In genomic region chr12:56010112-56010570, GRCh38 we compare ENCODE assay signal across 1 cellular context.
A peak's percentile ranks its signal among the peaks of the same experiment; 100 is the strongest.
TF ChIP-seq lines count a peak whose summit lies in the region.

No MANE protein-coding gene starts in this region.

TF ChIP-seq in K562, 482 proteins besides CTCF, POLR2A, EP300 and RAD21 (continued from another document and continues in another):
- TF ChIP-seq, protein P1, sequence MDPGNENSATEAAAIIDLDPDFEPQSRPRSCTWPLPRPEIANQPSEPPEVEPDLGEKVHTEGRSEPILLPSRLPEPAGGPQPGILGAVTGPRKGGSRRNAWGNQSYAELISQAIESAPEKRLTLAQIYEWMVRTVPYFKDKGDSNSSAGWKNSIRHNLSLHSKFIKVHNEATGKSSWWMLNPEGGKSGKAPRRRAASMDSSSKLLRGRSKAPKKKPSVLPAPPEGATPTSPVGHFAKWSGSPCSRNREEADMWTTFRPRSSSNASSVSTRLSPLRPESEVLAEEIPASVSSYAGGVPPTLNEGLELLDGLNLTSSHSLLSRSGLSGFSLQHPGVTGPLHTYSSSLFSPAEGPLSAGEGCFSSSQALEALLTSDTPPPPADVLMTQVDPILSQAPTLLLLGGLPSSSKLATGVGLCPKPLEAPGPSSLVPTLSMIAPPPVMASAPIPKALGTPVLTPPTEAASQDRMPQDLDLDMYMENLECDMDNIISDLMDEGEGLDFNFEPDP (CRISPR knock-in tag; IDR thresholded peaks at IDR 0.05): no peak
- no peak for TF ChIP-seq NONO (IDR thresholded peaks at IDR 0.05; ENCODE audit: low read depth in 2 of 2, low read length in 1 of 2)
- no peak for TF ChIP-seq CGGBP1 (CRISPR knock-in tag; IDR thresholded peaks at IDR 0.05)
- no peak for TF ChIP-seq NCOA2 (IDR thresholded peaks at IDR 0.05; ENCODE audit: partially characterized antibody in 2 of 2)
- TF ChIP-seq E2F6 (IDR thresholded peaks at IDR 0.05; ENCODE audit: borderline replicate concordance in 1 of 2, extremely low read depth in 1 of 2, insufficient read depth in 1 of 2, insufficient read length in 1 of 2, low read depth in 1 of 2, low read length in 1 of 2, poor library complexity in 1 of 2, severe bottlenecking in 1 of 2): no peak
- peak; percentile 87 for TF ChIP-seq ATF7 (IDR thresholded peaks at IDR 0.05)
- no peak for TF ChIP-seq FOXJ2 (tag; IDR thresholded peaks at IDR 0.05)
- no peak for TF ChIP-seq SUPT5H (IDR thresholded peaks at IDR 0.05)
- no peak for TF ChIP-seq ZNF668 (CRISPR knock-in tag; IDR thresholded peaks at IDR 0.05)
- no peak for TF ChIP-seq PBX2 (CRISPR knock-in tag; IDR thresholded peaks at IDR 0.05; ENCODE audit: low read depth)
- TF ChIP-seq PBX2 (tag; conservative IDR thresholded peaks at IDR 0.05; ENCODE audit: low read depth): peak; percentile 57; the same call in 1 of the 2 replicates
- TF ChIP-seq BMI1 (IDR thresholded peaks at IDR 0.05; ENCODE audit: low read length): no peak
- no peak for TF ChIP-seq ZNF282 (CRISPR knock-in tag; IDR thresholded peaks at IDR 0.05)
- no peak for TF ChIP-seq GATAD2B (IDR thresholded peaks at IDR 0.05; ENCODE audit: borderline replicate concordance)
- no peak for TF ChIP-seq ZFPM2 (CRISPR knock-in tag; IDR thresholded peaks at IDR 0.05)
- no peak for TF ChIP-seq FOS (IDR thresholded peaks at IDR 0.05; ENCODE audit: extremely low read depth, insufficient read length)
- no peak for TF ChIP-seq MNT (conservative IDR thresholded peaks at IDR 0.05)
- TF ChIP-seq, protein P2, sequence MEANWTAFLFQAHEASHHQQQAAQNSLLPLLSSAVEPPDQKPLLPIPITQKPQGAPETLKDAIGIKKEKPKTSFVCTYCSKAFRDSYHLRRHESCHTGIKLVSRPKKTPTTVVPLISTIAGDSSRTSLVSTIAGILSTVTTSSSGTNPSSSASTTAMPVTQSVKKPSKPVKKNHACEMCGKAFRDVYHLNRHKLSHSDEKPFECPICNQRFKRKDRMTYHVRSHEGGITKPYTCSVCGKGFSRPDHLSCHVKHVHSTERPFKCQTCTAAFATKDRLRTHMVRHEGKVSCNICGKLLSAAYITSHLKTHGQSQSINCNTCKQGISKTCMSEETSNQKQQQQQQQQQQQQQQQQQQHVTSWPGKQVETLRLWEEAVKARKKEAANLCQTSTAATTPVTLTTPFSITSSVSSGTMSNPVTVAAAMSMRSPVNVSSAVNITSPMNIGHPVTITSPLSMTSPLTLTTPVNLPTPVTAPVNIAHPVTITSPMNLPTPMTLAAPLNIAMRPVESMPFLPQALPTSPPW (CRISPR knock-in tag; IDR thresholded peaks at IDR 0.05): peak; percentile 44; the same call in 1 of the 2 replicates
- TF ChIP-seq, protein P3, sequence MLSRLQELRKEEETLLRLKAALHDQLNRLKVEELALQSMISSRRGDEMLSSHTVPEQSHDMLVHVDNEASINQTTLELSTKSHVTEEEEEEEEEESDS (CRISPR knock-in tag; IDR thresholded peaks at IDR 0.05): no peak
- no peak for TF ChIP-seq ZBTB33 (CRISPR knock-in tag; IDR thresholded peaks at IDR 0.05)
- no peak for TF ChIP-seq GTF2F1 (IDR thresholded peaks at IDR 0.05; ENCODE audit: low read depth, low read length)
- TF ChIP-seq KDM4B (IDR thresholded peaks at IDR 0.05; ENCODE audit: borderline replicate concordance in 2 of 2, low read depth in 1 of 2): no peak
- no peak for TF ChIP-seq NKRF (IDR thresholded peaks at IDR 0.05; ENCODE audit: borderline replicate concordance)
- TF ChIP-seq HMG20A (CRISPR knock-in tag; conservative IDR thresholded peaks at IDR 0.05): peak; percentile 78; the same call in 1 of the 2 replicates
- TF ChIP-seq ZNF561 (CRISPR knock-in tag; conservative IDR thresholded peaks at IDR 0.05): 0 out of 2 replicates have a peak, but pooled peaks have one; percentile 10
- no peak for TF ChIP-seq CTCFL (IDR thresholded peaks at IDR 0.05; ENCODE audit: borderline replicate concordance, insufficient read depth, low read depth, low read length, poor library complexity, severe bottlenecking)
- TF ChIP-seq TAF9B (IDR thresholded peaks at IDR 0.05; ENCODE audit: partially characterized antibody): no peak
- no peak for TF ChIP-seq IRF2 (CRISPR knock-in tag; IDR thresholded peaks at IDR 0.05)
- TF ChIP-seq COPS2 (conservative IDR thresholded peaks at IDR 0.05): no peak
- no peak for TF ChIP-seq PCBP1 (IDR thresholded peaks at IDR 0.05; ENCODE audit: low read depth, low read length, poor library complexity, severe bottlenecking)
- no peak for TF ChIP-seq IFI16 (CRISPR knock-in tag; IDR thresholded peaks at IDR 0.05)
- TF ChIP-seq, protein P4, sequence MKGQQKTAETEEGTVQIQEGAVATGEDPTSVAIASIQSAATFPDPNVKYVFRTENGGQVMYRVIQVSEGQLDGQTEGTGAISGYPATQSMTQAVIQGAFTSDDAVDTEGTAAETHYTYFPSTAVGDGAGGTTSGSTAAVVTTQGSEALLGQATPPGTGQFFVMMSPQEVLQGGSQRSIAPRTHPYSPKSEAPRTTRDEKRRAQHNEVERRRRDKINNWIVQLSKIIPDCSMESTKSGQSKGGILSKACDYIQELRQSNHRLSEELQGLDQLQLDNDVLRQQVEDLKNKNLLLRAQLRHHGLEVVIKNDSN (CRISPR knock-in tag; IDR thresholded peaks at IDR 0.05): no peak
- no peak for TF ChIP-seq BRD4 (IDR thresholded peaks at IDR 0.05)
- no peak for TF ChIP-seq GABPB1 (CRISPR knock-in tag; IDR thresholded peaks at IDR 0.05)
- TF ChIP-seq U2AF1 (optimal IDR thresholded peaks at IDR 0.05; ENCODE audit: low read depth, low read length): no peak
- TF ChIP-seq RFX7 (CRISPR knock-in tag; IDR thresholded peaks at IDR 0.05): no peak
- TF ChIP-seq ZBTB12 (CRISPR knock-in tag; IDR thresholded peaks at IDR 0.05): no peak
- no peak for TF ChIP-seq NFE2 (IDR thresholded peaks at IDR 0.05; ENCODE audit: low read depth)
- no peak for TF ChIP-seq ZBTB43 (CRISPR knock-in tag; IDR thresholded peaks at IDR 0.05)
- TF ChIP-seq, protein P5, sequence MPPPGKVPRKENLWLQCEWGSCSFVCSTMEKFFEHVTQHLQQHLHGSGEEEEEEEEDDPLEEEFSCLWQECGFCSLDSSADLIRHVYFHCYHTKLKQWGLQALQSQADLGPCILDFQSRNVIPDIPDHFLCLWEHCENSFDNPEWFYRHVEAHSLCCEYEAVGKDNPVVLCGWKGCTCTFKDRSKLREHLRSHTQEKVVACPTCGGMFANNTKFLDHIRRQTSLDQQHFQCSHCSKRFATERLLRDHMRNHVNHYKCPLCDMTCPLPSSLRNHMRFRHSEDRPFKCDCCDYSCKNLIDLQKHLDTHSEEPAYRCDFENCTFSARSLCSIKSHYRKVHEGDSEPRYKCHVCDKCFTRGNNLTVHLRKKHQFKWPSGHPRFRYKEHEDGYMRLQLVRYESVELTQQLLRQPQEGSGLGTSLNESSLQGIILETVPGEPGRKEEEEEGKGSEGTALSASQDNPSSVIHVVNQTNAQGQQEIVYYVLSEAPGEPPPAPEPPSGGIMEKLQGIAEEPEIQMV (tag; conservative IDR thresholded peaks at IDR 0.05; ENCODE audit: low read depth): no peak
- TF ChIP-seq HNRNPL (IDR thresholded peaks at IDR 0.05; ENCODE audit: low read depth, low read length): no peak
